In the genomic region with DNA sequence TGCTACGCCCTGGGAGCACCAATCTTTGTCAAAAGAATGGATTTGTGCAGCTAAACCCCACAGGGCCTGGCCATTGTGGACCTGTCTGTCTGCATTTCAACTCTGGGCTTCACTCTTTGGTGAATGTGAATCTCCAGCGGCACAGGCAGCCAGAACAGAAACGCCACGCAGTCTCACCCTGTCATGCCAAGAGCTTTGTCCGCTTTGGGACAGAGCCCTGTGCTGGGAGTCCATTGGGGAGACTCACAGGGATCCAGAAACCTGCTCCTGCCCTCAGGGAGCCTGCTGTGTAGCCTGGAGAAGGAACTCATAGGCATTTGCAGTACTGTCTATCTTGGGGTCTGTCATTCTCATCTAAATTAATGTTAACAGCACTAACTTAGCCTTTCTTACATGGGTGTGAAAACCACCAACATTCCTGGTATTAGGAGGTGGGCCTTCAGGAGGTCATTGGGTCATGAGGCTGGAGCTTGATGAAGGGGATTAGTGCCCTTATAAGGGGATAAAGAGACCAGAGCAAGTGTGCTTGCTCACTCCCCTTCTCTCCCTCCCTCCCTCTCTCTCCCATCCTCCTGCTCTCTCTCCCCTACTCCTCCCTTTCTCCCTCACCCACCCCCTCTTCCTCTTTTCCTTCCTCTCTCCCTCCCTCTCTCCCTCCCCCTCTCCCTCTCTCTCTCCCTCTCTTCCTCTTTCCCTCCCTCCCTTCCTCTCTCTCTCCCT, we compare ENCODE assay signal across 2 cellular contexts.
TF ChIP-seq lines count a peak whose summit lies in the region.

No MANE protein-coding gene starts in this region.

TF ChIP-seq in IMR-90, 13 proteins besides CTCF, POLR2A, EP300 and RAD21:
- TF ChIP-seq MAZ (IDR thresholded peaks at IDR 0.05; ENCODE audit: borderline replicate concordance, low read depth, low read length) (no peak), MAFK (IDR thresholded peaks at IDR 0.05; ENCODE audit: low read depth, low read length) (no peak), ELK1 (IDR thresholded peaks at IDR 0.05; ENCODE audit: borderline replicate concordance, low read depth, low read length) (no peak), CEBPB (IDR thresholded peaks at IDR 0.05; ENCODE audit: low read depth, low read length) (no peak), NFE2L2 (IDR thresholded peaks at IDR 0.05; ENCODE audit: low read depth, low read length) (no peak), RFX5 (IDR thresholded peaks at IDR 0.05; ENCODE audit: low read depth, low read length) (no peak), BHLHE40 (IDR thresholded peaks at IDR 0.05; ENCODE audit: low read depth, low read length) (no peak), CHD1 (IDR thresholded peaks at IDR 0.05; ENCODE audit: low read depth, low read length) (no peak), USF2 (IDR thresholded peaks at IDR 0.05; ENCODE audit: low read depth, low read length) (no peak), MXI1 (IDR thresholded peaks at IDR 0.05; ENCODE audit: borderline replicate concordance, low read depth, low read length) (no peak), FOS (IDR thresholded peaks at IDR 0.05; ENCODE audit: low read depth, low read length) (no peak), SMC3 (IDR thresholded peaks at IDR 0.05; ENCODE audit: low read depth, low read length) (no peak), RCOR1 (IDR thresholded peaks at IDR 0.05; ENCODE audit: insufficient replicate concordance, low read length) (no peak)

TF ChIP-seq in H1, 55 proteins besides CTCF, POLR2A, EP300 and RAD21:
- TF ChIP-seq RBBP5 (IDR thresholded peaks at IDR 0.05; ENCODE audit: borderline replicate concordance, low read depth, low read length), result no peak
- no peak for TF ChIP-seq CHD1 (IDR thresholded peaks at IDR 0.05; ENCODE audit: low read depth, low read length)
- no peak for TF ChIP-seq CHD7 (IDR thresholded peaks at IDR 0.05; ENCODE audit: insufficient replicate concordance, low read length)
- TF ChIP-seq CTBP2 (IDR thresholded peaks at IDR 0.05; ENCODE audit: borderline replicate concordance, insufficient read depth, insufficient read length, low read length), result no peak
- TF ChIP-seq EGR1 (IDR thresholded peaks at IDR 0.05; ENCODE audit: borderline replicate concordance, low read depth, low read length), result no peak
- no peak for TF ChIP-seq EZH2 (IDR thresholded peaks at IDR 0.05; ENCODE audit: low read depth, low read length, severe bottlenecking)
- no peak for TF ChIP-seq RXRA (IDR thresholded peaks at IDR 0.05; ENCODE audit: insufficient read depth, low read depth, low read length)
- peak; percentile 82 for TF ChIP-seq SRF (IDR thresholded peaks at IDR 0.05; ENCODE audit: low read depth, low read length)
